In genomic region chr19:13428352-13428751, GRCh38 we compare ENCODE assay signal across 8 cellular contexts.
DNase-seq lines count a peak whose midpoint lies in the region; ATAC-seq lines count a peak whose summit lies in the region.

No MANE protein-coding gene starts in this region.

- H3K4me1 Mint-ChIP-seq in activated naive CD4-positive, alpha-beta T cell treated with anti-CD3 and anti-CD28 coated beads for 36 hours (ENCODE audit: low read depth), result no peaks in the 10 kb centered on the region

- intact Hi-C loops in activated naive CD4-positive, alpha-beta T cell treated with anti-CD3 and anti-CD28 coated beads for 36 hours (cut with micrococcal nuclease), result no loop called here

- peaks cover 24% of the 10 kb centered on the region for H3K27me3 Mint-ChIP-seq in activated naive CD4-positive, alpha-beta T cell treated with anti-CD3 and anti-CD28 coated beads for 36 hours (ENCODE audit: low read depth)

- peaks cover 16% of the 10 kb centered on the region for H3K9me3 Mint-ChIP-seq in activated naive CD4-positive, alpha-beta T cell treated with anti-CD3 and anti-CD28 coated beads for 36 hours

- peak; percentile 26 for DNase-seq in activated naive CD4-positive, alpha-beta T cell treated with anti-CD3 and anti-CD28 coated beads for 36 hours
- DNase-seq in activated naive CD4-positive, alpha-beta T cell treated with anti-CD3 and anti-CD28 coated beads, Interleukin-2, amount 50 U/mL, for 16 hours, result no peak
- DNase-seq in NCI-H1694 (lab: John Stamatoyannopoulos, UW) (peak; percentile 22), dermis blood vessel endothelial cell (peak; percentile 48)
- peak; percentile 28 for DNase-seq in stimulated activated CD8-positive, alpha-beta memory T cell treated with anti-CD3 and anti-CD28 coated beads, Interleukin-4, amount 100 ng/mL, for 48 hours
- DNase-seq in activated effector memory CD4-positive, alpha-beta T cell treated with Interleukin-2 at 50 U/mL for 16 hours, result no peak

- H3K36me3 Mint-ChIP-seq in activated naive CD4-positive, alpha-beta T cell treated with anti-CD3 and anti-CD28 coated beads for 36 hours (ENCODE audit: low read depth), result no peaks in the 10 kb centered on the region

- ATAC-seq in HG02970 (IDR thresholded peaks at IDR 0.05; ENCODE audit: low FRiP score, unreplicated experiment) (no peak), HG03460 (IDR thresholded peaks at IDR 0.05; ENCODE audit: unreplicated experiment) (no peak)

- CTCF ChIA-PET in activated naive CD4-positive, alpha-beta T cell treated with anti-CD3 and anti-CD28 coated beads for 36 hours (lab: Charles Lee), result interaction anchor here (0.6 to 3.4 kb wide), 4 partner anchors 14 to 208 kb away, joined by 3 to 15 read pairs (median 4); no protein-coding TSS in a partner anchor

- H3K27ac Mint-ChIP-seq in activated naive CD4-positive, alpha-beta T cell treated with anti-CD3 and anti-CD28 coated beads for 36 hours, result no peak overlapping the region

- H3K4me3 Mint-ChIP-seq in activated naive CD4-positive, alpha-beta T cell treated with anti-CD3 and anti-CD28 coated beads for 36 hours, result no peak overlapping the region

Comparison
In these comparisons a context has a peak if more than half of its experiments do, and no peak if none do; other contexts are left out.
1. DNase-seq: peak in activated naive CD4-positive, alpha-beta T cell treated with anti-CD3 and anti-CD28 coated beads for 36 hours (single experiment), NCI-H1694 (single experiment), dermis blood vessel endothelial cell (single experiment) and stimulated activated CD8-positive, alpha-beta memory T cell treated with anti-CD3 and anti-CD28 coated beads, Interleukin-4, amount 100 ng/mL, for 48 hours (single experiment); none in activated naive CD4-positive, alpha-beta T cell treated with anti-CD3 and anti-CD28 coated beads, Interleukin-2, amount 50 U/mL, for 16 hours (single experiment) and activated effector memory CD4-positive, alpha-beta T cell treated with Interleukin-2 at 50 U/mL for 16 hours (single experiment).